ENCODE assay signal across 18 cellular contexts in genomic region chr6:16660157-16660497, GRCh38.
DNase-seq lines count a peak whose midpoint lies in the region; ATAC-seq, FAIRE-seq and TF ChIP-seq lines count a peak whose summit lies in the region.
"Had no signal": no experiment of that assay in that cellular context is flagged by ENCODE, and none has a peak within 500 bp of the region (broad histone marks: within the 10 kb centered on the region; RNA-seq: fewer than 3 reads in every experiment).

No MANE protein-coding gene starts in this region.

- H3K4me3 Mint-ChIP-seq in activated naive CD8-positive, alpha-beta T cell: peak overlapping the region; percentile 66
- H3K4me3 Mint-ChIP-seq in stimulated activated naive CD8-positive, alpha-beta T cell treated with anti-CD3 and anti-CD28 coated beads, Interleukin-15, amount 100 ng/mL, for 72 hours: peak overlapping the region; percentile 33 to 59
- H3K4me3 Mint-ChIP-seq: nephron had no signal

- intact Hi-C loops in HepG2 (cut with micrococcal nuclease; ENCODE audit: unreplicated experiment): no loop called here

- H3K27ac ChIP-seq in liver (ENCODE audit: low read depth in 1 of 2, low read length in 2 of 2) (peak overlapping the region; percentile 23 to 33), HepG2 (ENCODE audit: extremely low read length, insufficient read depth, low read length) (no peak overlapping the region)
- H3K27ac ChIP-seq: VCaP had no signal

- peak overlapping the region; percentile 90 for H3K27ac Mint-ChIP-seq in activated naive CD8-positive, alpha-beta T cell
- H3K27ac Mint-ChIP-seq in stimulated activated naive CD8-positive, alpha-beta T cell treated with anti-CD3 and anti-CD28 coated beads, Interleukin-15, amount 100 ng/mL, for 72 hours: peak overlapping the region in 1 of 2 donors; percentile 89

- H3K4me1 ChIP-seq in liver (ENCODE audit: control insufficient read depth in 4 of 4, insufficient read depth in 4 of 4, low read length in 3 of 4): peaks cover 0 to 8% (median 2%) of the 10 kb centered on the region in 4 donors
- H3K4me1 ChIP-seq in HepG2 (ENCODE audit: insufficient read depth, low read length): peaks cover 20% of the 10 kb centered on the region

- peaks cover 0 to 3% (median 1%) of the 10 kb centered on the region in 4 donors for H3K36me3 ChIP-seq in liver (ENCODE audit: control insufficient read depth in 4 of 4, insufficient read depth in 3 of 4, low read depth in 1 of 4, low read length in 3 of 4)
- peaks cover 8 to 23% of the 10 kb centered on the region in 2 experiments for H3K36me3 ChIP-seq in HepG2 (replicated peaks in 1 of 2; ENCODE audit: control insufficient read depth in 1 of 2, insufficient read depth in 2 of 2, low read length in 2 of 2)

- H3K9me3 ChIP-seq in liver (ENCODE audit: control insufficient read depth in 4 of 4, low read length in 3 of 4): peaks cover 0 to 2% (median 0%) of the 10 kb centered on the region in 4 donors
- H3K9me3 ChIP-seq in HepG2 (ENCODE audit: low read length): peaks cover 9% of the 10 kb centered on the region
- H3K9me3 ChIP-seq: SK-N-SH had no signal

- BruUV-seq in HepG2 (replicated peaks; lab: Mats Ljungman, UMichigan): no TSS peak

- ATAC-seq in HepG2: no peak
- ATAC-seq in stimulated activated naive CD8-positive, alpha-beta T cell treated with anti-CD3 and anti-CD28 coated beads, Interleukin-15, amount 100 ng/mL, for 72 hours: no peak

- TF ChIP-seq POLR2A in HepG2 (IDR thresholded peaks at IDR 0.05; ENCODE audit: insufficient read depth in 1 of 2, low read depth in 2 of 2, low read length in 2 of 2): no peak

- H3K9ac ChIP-seq in liver (ENCODE audit: low read depth in 1 of 2, low read length in 2 of 2) (no peak overlapping the region), HepG2 (ENCODE audit: insufficient read depth, low read depth, low read length) (no peak overlapping the region)
- H3K9ac ChIP-seq: SK-N-SH had no signal

- WGBS in liver: 12% methylated on average over 1 of the region's 1 CpG
- WGBS in HepG2 (ENCODE audit: low lambda C conversion rate): 79% methylated on average over 1 of the region's 1 CpG

- peaks cover 28% of the 10 kb centered on the region for H3K36me3 Mint-ChIP-seq in activated naive CD8-positive, alpha-beta T cell

- DNase-seq in HepG2 (ENCODE audit: low spot score) (no peak), NOMO-1 (lab: John Stamatoyannopoulos, UW; ENCODE audit: unreplicated experiment in 2 of 2) (peak; percentile 46 to 72), NCI-H446 (lab: John Stamatoyannopoulos, UW) (no peak), DMS53 treated with DMSO at 0.1 percent for 48 hours (lab: John Stamatoyannopoulos, UW; ENCODE audit: unreplicated experiment) (no peak)
- no peak for DNase-seq in stimulated activated naive CD8-positive, alpha-beta T cell treated with anti-CD3 and anti-CD28 coated beads, Interleukin-15, amount 100 ng/mL, for 72 hours
- DNase-seq in effector CD4-positive, alpha-beta T cell: no peak
- DNase-seq: amygdala, DMS 273 treated with DMSO at 0.1 percent for 48 hours, foreskin melanocyte, left ventricle myocardium superior, NCI-H1436 treated with DMSO at 0.1 percent for 48 hours, SK-N-SH, substantia nigra had no signal

- POLR2A ChIA-PET in HepG2 (lab: Yijun Ruan, JAX): no interaction called here

- peaks cover 46% of the 10 kb centered on the region for H3K4me1 Mint-ChIP-seq in activated naive CD8-positive, alpha-beta T cell (ENCODE audit: low read depth)
- H3K4me1 Mint-ChIP-seq in stimulated activated naive CD8-positive, alpha-beta T cell treated with anti-CD3 and anti-CD28 coated beads, Interleukin-15, amount 100 ng/mL, for 72 hours: peaks cover 51% of the 10 kb centered on the region

- H3K79me2 ChIP-seq in HepG2 (ENCODE audit: insufficient read depth, low read length): no peaks in the 10 kb centered on the region

- no peak overlapping the region for H3K4me2 ChIP-seq in HepG2 (ENCODE audit: low read depth, low read length)
- H3K4me2 ChIP-seq: SK-N-SH had no signal

- TF ChIP-seq CTCF in liver (IDR thresholded peaks at IDR 0.05; ENCODE audit: low read depth, low read length, missing input control) (no peak), HepG2 (CRISPR knock-in tag; IDR thresholded peaks at IDR 0.05) (no peak)

- H3K9me3 Mint-ChIP-seq in activated naive CD8-positive, alpha-beta T cell (ENCODE audit: low read depth): no peaks in the 10 kb centered on the region
- H3K9me3 Mint-ChIP-seq in stimulated activated naive CD8-positive, alpha-beta T cell treated with anti-CD3 and anti-CD28 coated beads, Interleukin-15, amount 100 ng/mL, for 72 hours: no peaks in the 10 kb centered on the region
- H3K9me3 Mint-ChIP-seq: nephron had no signal

- no peak overlapping the region for H2AFZ ChIP-seq in HepG2 (ENCODE audit: low read length)

- H3K4me3 ChIP-seq in liver (ENCODE audit: low read depth in 1 of 3, low read length in 3 of 3) (no peak overlapping the region), HepG2 (replicated peaks in 1 of 3; ENCODE audit: insufficient read depth in 1 of 3, low read depth in 2 of 3, low read length in 3 of 3) (no peak overlapping the region)

- TF ChIP-seq EP300 in HepG2 (IDR thresholded peaks at IDR 0.05; ENCODE audit: low read depth in 2 of 2, low read length in 2 of 2) (no peak), HepG2 (CRISPR knock-in tag; IDR thresholded peaks at IDR 0.05; ENCODE audit: borderline replicate concordance) (no peak)

- CTCF ChIA-PET in HepG2 (lab: Yijun Ruan, JAX; ENCODE audit: low intra/inter-chr PET ratio, low total read pairs): no interaction called here

- H4K20me1 ChIP-seq in HepG2 (ENCODE audit: insufficient read depth, low read length): no peaks in the 10 kb centered on the region

- no peak for FAIRE-seq in HepG2 (lab: Jason Lieb, UNC)
- FAIRE-seq: endothelial cell of umbilical vein had no signal

- TF ChIP-seq RAD21 in liver (IDR thresholded peaks at IDR 0.05) (no peak), HepG2 (CRISPR knock-in tag; IDR thresholded peaks at IDR 0.05) (no peak)

- in situ Hi-C loops in HepG2 (cut with HindIII; ENCODE audit: extremely low pct_ligation_motif_present, low pct_unique_long_range_greater_than_20kb): no loop called here

- H3K27me3 ChIP-seq in liver (ENCODE audit: control insufficient read depth in 4 of 4, insufficient read depth in 4 of 4, low read length in 3 of 4) (no peaks in the 10 kb centered on the region), HepG2 (ENCODE audit: control insufficient read depth in 1 of 2, insufficient read depth in 2 of 2, low read length in 2 of 2) (no peaks in the 10 kb centered on the region)

- no peaks in the 10 kb centered on the region for H3K27me3 Mint-ChIP-seq in activated naive CD8-positive, alpha-beta T cell
- no peaks in the 10 kb centered on the region for H3K27me3 Mint-ChIP-seq in stimulated activated naive CD8-positive, alpha-beta T cell treated with anti-CD3 and anti-CD28 coated beads, Interleukin-15, amount 100 ng/mL, for 72 hours

TF ChIP-seq in liver, 16 proteins besides CTCF, POLR2A, EP300 and RAD21 (continues in another document):
- TF ChIP-seq YY1 (IDR thresholded peaks at IDR 0.05): no peak
- TF ChIP-seq EGR1 (IDR thresholded peaks at IDR 0.05; ENCODE audit: low read depth in 2 of 2): no peak
- no peak for TF ChIP-seq RXRA (IDR thresholded peaks at IDR 0.05)
- TF ChIP-seq NR2F2 (IDR thresholded peaks at IDR 0.05): no peak
- TF ChIP-seq FOXA1 (IDR thresholded peaks at IDR 0.05): no peak
- no peak for TF ChIP-seq ATF3 (IDR thresholded peaks at IDR 0.05)
- TF ChIP-seq SP1 (IDR thresholded peaks at IDR 0.05): no peak
- TF ChIP-seq HNF4A (conservative IDR thresholded peaks at IDR 0.05): no peak
- no peak for TF ChIP-seq JUND (IDR thresholded peaks at IDR 0.05)
- no peak for TF ChIP-seq MAX (IDR thresholded peaks at IDR 0.05)

TF ChIP-seq in HepG2, 621 proteins besides CTCF, POLR2A, EP300 and RAD21 (continues in another document):
- TF ChIP-seq MIER2 (CRISPR knock-in tag; IDR thresholded peaks at IDR 0.05) (no peak), ZBTB42 (CRISPR knock-in tag; IDR thresholded peaks at IDR 0.05) (no peak), ZNF275 (CRISPR knock-in tag; IDR thresholded peaks at IDR 0.05; ENCODE audit: borderline replicate concordance) (no peak)

Comparison
In these comparisons a context has a peak if more than half of its experiments do, and no peak if none do; other contexts are left out.
1. DNase-seq: peak in NOMO-1 (2 of 2); none in HepG2 (single experiment), stimulated activated naive CD8-positive, alpha-beta T cell treated with anti-CD3 and anti-CD28 coated beads, Interleukin-15, amount 100 ng/mL, for 72 hours (0 of 2), NCI-H446 (0 of 2), effector CD4-positive, alpha-beta T cell (single experiment) and DMS53 treated with DMSO at 0.1 percent for 48 hours (single experiment).